In genomic region chr6:26272171-26272631, GRCh38 we compare ENCODE assay signal across 8 cellular contexts.
DNase-seq lines count a peak whose midpoint lies in the region; ATAC-seq and TF ChIP-seq lines count a peak whose summit lies in the region.

No MANE protein-coding gene starts in this region.

- DNase-seq in activated naive CD8-positive, alpha-beta T cell treated with anti-CD3 and anti-CD28 coated beads, Interleukin-2, amount 10 ng/mL, durations not matched to agents 7 days and 5 days = peak; percentile 74
- no peak for DNase-seq in activated naive CD8-positive, alpha-beta T cell treated with anti-CD3 and anti-CD28 coated beads for 36 hours
- peak; percentile 4 to 30 for DNase-seq in activated CD8-positive, alpha-beta memory T cell treated with anti-CD3 and anti-CD28 coated beads for 1 hour (ENCODE audit: extremely low read depth in 1 of 2, low read depth in 1 of 2)
- DNase-seq in esophagus squamous epithelium (lab: John Stamatoyannopoulos, UW) (no peak), neural progenitor cell (ENCODE audit: low spot score) (peak; percentile 74), CD1c-positive myeloid dendritic cell (ENCODE audit: extremely low spot score) (no peak)

- TF ChIP-seq CTCF in esophagus squamous epithelium (IDR thresholded peaks at IDR 0.05) = peak in 1 of 6 experiments; percentile 14
- no peak for TF ChIP-seq CTCF in neural progenitor cell (IDR thresholded peaks at IDR 0.05)

- POLR2A ChIA-PET in activated naive CD8-positive, alpha-beta T cell treated with anti-CD3 and anti-CD28 coated beads, Interleukin-2, amount 10 ng/mL, durations not matched to agents 7 days and 5 days (lab: Charles Lee) = interaction anchor here (0.6 to 10.2 kb wide), 48 partner anchors 11 to 1621 kb away, joined by 3 to 486 read pairs (median 14); partner anchors contain the start of gene HMGN4

- H3K4me3 ChIP-seq in esophagus squamous epithelium (peak overlapping the region; percentile 35 to 64 (median 54)), neural progenitor cell (peak overlapping the region; percentile 70)

- no peaks in the 10 kb centered on the region for H3K36me3 ChIP-seq in esophagus squamous epithelium
- no peaks in the 10 kb centered on the region for H3K36me3 ChIP-seq in neural progenitor cell

- peak; percentile 11 for ATAC-seq in activated naive CD8-positive, alpha-beta T cell treated with anti-CD3 and anti-CD28 coated beads, Interleukin-2, amount 10 ng/mL, durations not matched to agents 7 days and 5 days (ENCODE audit: low read depth)
- peak; percentile 11 for ATAC-seq in HG03521 (IDR thresholded peaks at IDR 0.05; ENCODE audit: unreplicated experiment)
- no peak for ATAC-seq in HG02623 (IDR thresholded peaks at IDR 0.05; ENCODE audit: unreplicated experiment)

- H3K4me1 ChIP-seq in esophagus squamous epithelium = peaks cover 0 to 53% (median 0%) of the 10 kb centered on the region in 3 donors
- H3K4me1 ChIP-seq in neural progenitor cell = peaks cover 34% of the 10 kb centered on the region

- H4K20me1 ChIP-seq in neural progenitor cell (ENCODE audit: low read depth) = peaks cover 16% of the 10 kb centered on the region

- H3K27me3 ChIP-seq in esophagus squamous epithelium (peaks cover 0 to 54% (median 3%) of the 10 kb centered on the region in 4 donors), neural progenitor cell (no peaks in the 10 kb centered on the region)

- H3K79me2 ChIP-seq in neural progenitor cell (ENCODE audit: low read depth) = peaks cover 44% of the 10 kb centered on the region

- H3K27ac ChIP-seq in esophagus squamous epithelium (peak overlapping the region; percentile 93 to 98 (median 94)), neural progenitor cell (peak overlapping the region; percentile 42)

- H3K27ac Mint-ChIP-seq in activated naive CD8-positive, alpha-beta T cell treated with anti-CD3 and anti-CD28 coated beads, Interleukin-2, amount 10 ng/mL, durations not matched to agents 7 days and 5 days = no peak overlapping the region
- no peak overlapping the region for H3K27ac Mint-ChIP-seq in activated naive CD8-positive, alpha-beta T cell treated with anti-CD3 and anti-CD28 coated beads for 36 hours
- H3K27ac Mint-ChIP-seq in neural progenitor cell = peak overlapping the region; percentile 98

- TF ChIP-seq POLR2A in esophagus squamous epithelium (IDR thresholded peaks at IDR 0.05) = no peak

- H3K4me1 Mint-ChIP-seq in activated naive CD8-positive, alpha-beta T cell treated with anti-CD3 and anti-CD28 coated beads, Interleukin-2, amount 10 ng/mL, durations not matched to agents 7 days and 5 days = peaks cover 29% of the 10 kb centered on the region
- peaks cover 27% of the 10 kb centered on the region for H3K4me1 Mint-ChIP-seq in activated naive CD8-positive, alpha-beta T cell treated with anti-CD3 and anti-CD28 coated beads for 36 hours
- H3K4me1 Mint-ChIP-seq in neural progenitor cell = peaks cover 30% of the 10 kb centered on the region

- no peaks in the 10 kb centered on the region for H3K27me3 Mint-ChIP-seq in activated naive CD8-positive, alpha-beta T cell treated with anti-CD3 and anti-CD28 coated beads, Interleukin-2, amount 10 ng/mL, durations not matched to agents 7 days and 5 days
- peaks cover 6% of the 10 kb centered on the region for H3K27me3 Mint-ChIP-seq in activated naive CD8-positive, alpha-beta T cell treated with anti-CD3 and anti-CD28 coated beads for 36 hours
- peaks cover 11% of the 10 kb centered on the region for H3K27me3 Mint-ChIP-seq in neural progenitor cell (ENCODE audit: insufficient read depth, low read depth)

- no peaks in the 10 kb centered on the region for H3K9me3 Mint-ChIP-seq in activated naive CD8-positive, alpha-beta T cell treated with anti-CD3 and anti-CD28 coated beads, Interleukin-2, amount 10 ng/mL, durations not matched to agents 7 days and 5 days
- H3K9me3 Mint-ChIP-seq in activated naive CD8-positive, alpha-beta T cell treated with anti-CD3 and anti-CD28 coated beads for 36 hours = no peaks in the 10 kb centered on the region
- H3K9me3 Mint-ChIP-seq in neural progenitor cell = no peaks in the 10 kb centered on the region

- no peak overlapping the region for H2AFZ ChIP-seq in neural progenitor cell (replicated peaks)

- H3K9me3 ChIP-seq in esophagus squamous epithelium = no peaks in the 10 kb centered on the region
- no peaks in the 10 kb centered on the region for H3K9me3 ChIP-seq in neural progenitor cell (ENCODE audit: low read depth)

- peak overlapping the region; percentile 82 for H3K4me2 ChIP-seq in neural progenitor cell

- intact Hi-C loops in esophagus squamous epithelium (cut with DNase I) = no loop called here

- peaks cover 68% of the 10 kb centered on the region for H3F3A ChIP-seq in neural progenitor cell (ENCODE audit: low read depth)

- no peak overlapping the region for H3K4me3 Mint-ChIP-seq in activated naive CD8-positive, alpha-beta T cell treated with anti-CD3 and anti-CD28 coated beads, Interleukin-2, amount 10 ng/mL, durations not matched to agents 7 days and 5 days
- no peak overlapping the region for H3K4me3 Mint-ChIP-seq in activated naive CD8-positive, alpha-beta T cell treated with anti-CD3 and anti-CD28 coated beads for 36 hours
- H3K4me3 Mint-ChIP-seq in neural progenitor cell = no peak overlapping the region

- H3K9ac ChIP-seq in neural progenitor cell = peak overlapping the region; percentile 33

- WGBS in esophagus squamous epithelium, 2 donors = 4% methylated on average over 18 to 19 of the region's 31 CpGs

- H3K36me3 Mint-ChIP-seq in activated naive CD8-positive, alpha-beta T cell treated with anti-CD3 and anti-CD28 coated beads, Interleukin-2, amount 10 ng/mL, durations not matched to agents 7 days and 5 days = no peaks in the 10 kb centered on the region
- peaks cover 3% of the 10 kb centered on the region for H3K36me3 Mint-ChIP-seq in activated naive CD8-positive, alpha-beta T cell treated with anti-CD3 and anti-CD28 coated beads for 36 hours
- H3K36me3 Mint-ChIP-seq in neural progenitor cell = no peaks in the 10 kb centered on the region

Comparison
In these comparisons a context has a peak if more than half of its experiments do, and no peak if none do; other contexts are left out.
1. DNase-seq: peak in activated naive CD8-positive, alpha-beta T cell treated with anti-CD3 and anti-CD28 coated beads, Interleukin-2, amount 10 ng/mL, durations not matched to agents 7 days and 5 days (single experiment), activated CD8-positive, alpha-beta memory T cell treated with anti-CD3 and anti-CD28 coated beads for 1 hour (2 of 2) and neural progenitor cell (single experiment); none in activated naive CD8-positive, alpha-beta T cell treated with anti-CD3 and anti-CD28 coated beads for 36 hours (single experiment), esophagus squamous epithelium (single experiment) and CD1c-positive myeloid dendritic cell (single experiment).